ENCODE assay signal across 23 cellular contexts in the genomic region with DNA sequence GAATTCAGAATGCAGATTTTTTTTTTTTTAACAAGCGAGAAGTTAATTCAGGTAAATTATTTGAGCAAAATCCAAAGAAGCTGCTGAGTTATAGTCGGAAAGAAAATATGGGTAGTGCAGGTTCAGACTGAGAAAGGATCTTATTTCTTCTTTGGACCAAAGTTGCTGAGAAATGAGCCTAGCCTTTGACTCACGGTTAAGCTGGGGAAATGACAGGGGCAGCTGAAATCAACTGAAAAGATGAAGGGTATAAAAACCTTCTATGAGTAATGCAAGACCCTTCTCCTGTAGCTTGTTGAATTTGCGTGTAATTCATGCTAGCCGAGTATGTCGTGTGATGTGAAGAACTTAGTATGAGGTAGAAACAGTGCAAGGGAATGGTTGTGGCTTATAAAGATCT.
"Had no signal": no experiment of that assay in that cellular context is flagged by ENCODE, and none has a peak within 500 bp of the region (broad histone marks: within the 10 kb centered on the region; RNA-seq: fewer than 3 reads in every experiment).

No MANE protein-coding gene starts in this region.

- H3K27ac ChIP-seq: esophagus squamous epithelium, ovary, testis, tibial artery had no signal

- H3K9me3 Mint-ChIP-seq: effector memory CD8-positive, alpha-beta T cell; memory B cell; naive B cell; natural killer cell treated with Interleukin-12 subunit alpha and Interleukin-12 subunit beta and Interleukin-15 and Interleukin-18, amount 100 ng/mL, for 72 hours; stimulated activated memory B cell treated with anti-CD40 and anti-IgM and Interleukin-4, amounts not matched to agents 10 μg/mL and 1 μg/mL and 100 μg/mL, for 72 hours; type B pancreatic cell had no signal

- H3K4me1 Mint-ChIP-seq: stimulated activated memory B cell treated with anti-CD40 and anti-IgM and Interleukin-4, amounts not matched to agents 10 μg/mL and 1 μg/mL and 100 μg/mL, for 72 hours had no signal

- H3K4me1 ChIP-seq: testis had no signal

- ATAC-seq: effector memory CD8-positive, alpha-beta T cell; left lobe of liver; natural killer cell treated with Interleukin-12 subunit alpha and Interleukin-12 subunit beta and Interleukin-15 and Interleukin-18, amount 100 ng/mL, for 72 hours; sciatic nerve; stimulated activated memory B cell treated with anti-CD40 and anti-IgM and Interleukin-4, amounts not matched to agents 10 μg/mL and 1 μg/mL and 100 μg/mL, for 72 hours; stimulated activated naive CD8-positive, alpha-beta T cell treated with anti-CD3 and anti-CD28 coated beads, Interleukin-15, Interleukin-2, amounts not matched to agents 100 U/mL and 50 U/mL, for 24 hours had no signal

- DNase-seq: cerebellar nuclear complex; cortex of kidney; effector memory CD8-positive, alpha-beta T cell; esophagus squamous epithelium; foreskin melanocyte; naive B cell; occipital lobe; ovary; posterior cingulate gyrus; stimulated activated CD4-positive, alpha-beta T cell treated with anti-CD3 and anti-CD28 coated beads, Interleukin-2, amount 100 ng/mL, for 24 hours; stimulated activated CD4-positive, alpha-beta T cell treated with anti-CD3 and anti-CD28 coated beads, Interleukin-4, amount 100 ng/mL, for 24 hours; stimulated activated naive CD8-positive, alpha-beta T cell treated with anti-CD3 and anti-CD28 coated beads, Interleukin-15, Interleukin-2, amounts not matched to agents 100 U/mL and 50 U/mL, for 24 hours; substantia nigra; testis; tibial artery had no signal

- H3K27ac Mint-ChIP-seq: memory B cell; natural killer cell treated with Interleukin-12 subunit alpha and Interleukin-12 subunit beta and Interleukin-15 and Interleukin-18, amount 100 ng/mL, for 72 hours; stimulated activated memory B cell treated with anti-CD40 and anti-IgM and Interleukin-4, amounts not matched to agents 10 μg/mL and 1 μg/mL and 100 μg/mL, for 72 hours had no signal

- H3K27me3 Mint-ChIP-seq: effector memory CD8-positive, alpha-beta T cell; memory B cell; naive B cell; natural killer cell treated with Interleukin-12 subunit alpha and Interleukin-12 subunit beta and Interleukin-15 and Interleukin-18, amount 100 ng/mL, for 72 hours; stimulated activated memory B cell treated with anti-CD40 and anti-IgM and Interleukin-4, amounts not matched to agents 10 μg/mL and 1 μg/mL and 100 μg/mL, for 72 hours; type B pancreatic cell had no signal

- H3K36me3 ChIP-seq: ovary had no signal

- H3K27me3 ChIP-seq: esophagus squamous epithelium, ovary, right atrium auricular region, testis, tibial artery had no signal

- H3K9me3 ChIP-seq: esophagus squamous epithelium, ovary, right atrium auricular region, testis, tibial artery had no signal

- H3K4me3 Mint-ChIP-seq: effector memory CD8-positive, alpha-beta T cell; memory B cell; naive B cell; natural killer cell treated with Interleukin-12 subunit alpha and Interleukin-12 subunit beta and Interleukin-15 and Interleukin-18, amount 100 ng/mL, for 72 hours; stimulated activated memory B cell treated with anti-CD40 and anti-IgM and Interleukin-4, amounts not matched to agents 10 μg/mL and 1 μg/mL and 100 μg/mL, for 72 hours; type B pancreatic cell had no signal

- H3K4me3 ChIP-seq: esophagus squamous epithelium, lung, ovary, right atrium auricular region, testis, tibial artery had no signal
